ENCODE assay signal across 2 cellular contexts in the genomic region with DNA sequence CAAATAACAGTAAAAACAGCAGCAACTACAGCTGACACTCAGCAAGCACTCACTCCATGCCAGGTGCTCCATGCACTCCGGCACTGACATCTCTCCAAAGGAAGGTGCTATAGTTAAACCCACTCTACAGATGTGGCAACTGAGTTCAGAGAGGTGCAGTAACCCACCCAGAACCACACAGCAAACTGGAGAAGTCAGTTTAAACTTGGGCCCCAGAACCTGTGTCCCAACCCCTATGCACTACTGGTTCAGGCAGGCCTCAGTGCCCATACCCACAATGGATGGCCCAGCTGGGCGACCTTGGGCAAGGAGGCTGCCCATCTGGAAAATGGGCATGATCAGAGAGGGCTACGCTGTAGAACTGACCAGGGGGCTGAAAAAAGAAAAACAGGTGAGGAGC.
TF ChIP-seq lines count a peak whose summit lies in the region.

No MANE protein-coding gene starts in this region.

TF ChIP-seq in HEK293, 187 proteins besides CTCF, POLR2A, EP300 and RAD21 (continued from another document):
- TF ChIP-seq ZFP69B (tag by site-specific recombination; IDR thresholded peaks at IDR 0.05) (no peak), ZNF561 (tag by site-specific recombination; IDR thresholded peaks at IDR 0.05; ENCODE audit: borderline replicate concordance) (no peak), ZNF132 (tag by site-specific recombination; IDR thresholded peaks at IDR 0.05; ENCODE audit: borderline replicate concordance) (no peak), ZNF768 (tag by site-specific recombination; IDR thresholded peaks at IDR 0.05) (peak; percentile 92), ZNF449 (tag by site-specific recombination; IDR thresholded peaks at IDR 0.05) (0 out of 2 replicates have a peak, but pooled peaks have one; percentile 43)

TF ChIP-seq in WTC11, 78 proteins besides CTCF, POLR2A, EP300 and RAD21 (continued from another document):
- TF ChIP-seq ZNF532 (CRISPR knock-in tag; IDR thresholded peaks at IDR 0.05; ENCODE audit: borderline replicate concordance) = no peak
- TF ChIP-seq GTF2I (CRISPR knock-in tag; conservative IDR thresholded peaks at IDR 0.05) = peak; percentile 76
- TF ChIP-seq NR3C1 (CRISPR knock-in tag; conservative IDR thresholded peaks at IDR 0.05; ENCODE audit: low read depth) = no peak
- TF ChIP-seq, protein P1, sequence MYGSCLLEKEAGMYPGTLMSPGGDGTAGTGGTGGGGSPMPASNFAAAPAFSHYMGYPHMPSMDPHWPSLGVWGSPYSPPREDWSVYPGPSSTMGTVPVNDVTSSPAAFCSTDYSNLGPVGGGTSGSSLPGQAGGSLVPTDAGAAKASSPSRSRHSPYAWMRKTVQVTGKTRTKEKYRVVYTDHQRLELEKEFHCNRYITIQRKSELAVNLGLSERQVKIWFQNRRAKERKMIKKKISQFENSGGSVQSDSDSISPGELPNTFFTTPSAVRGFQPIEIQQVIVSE (CRISPR knock-in tag; IDR thresholded peaks at IDR 0.05; ENCODE audit: borderline replicate concordance) = no peak
- no peak for TF ChIP-seq SMAD3 (CRISPR knock-in tag; IDR thresholded peaks at IDR 0.05; ENCODE audit: borderline replicate concordance)
TF ChIP-seq in WTC11: peak in this region for 1.
